ENCODE assay signal across 26 cellular contexts in the genomic region with DNA sequence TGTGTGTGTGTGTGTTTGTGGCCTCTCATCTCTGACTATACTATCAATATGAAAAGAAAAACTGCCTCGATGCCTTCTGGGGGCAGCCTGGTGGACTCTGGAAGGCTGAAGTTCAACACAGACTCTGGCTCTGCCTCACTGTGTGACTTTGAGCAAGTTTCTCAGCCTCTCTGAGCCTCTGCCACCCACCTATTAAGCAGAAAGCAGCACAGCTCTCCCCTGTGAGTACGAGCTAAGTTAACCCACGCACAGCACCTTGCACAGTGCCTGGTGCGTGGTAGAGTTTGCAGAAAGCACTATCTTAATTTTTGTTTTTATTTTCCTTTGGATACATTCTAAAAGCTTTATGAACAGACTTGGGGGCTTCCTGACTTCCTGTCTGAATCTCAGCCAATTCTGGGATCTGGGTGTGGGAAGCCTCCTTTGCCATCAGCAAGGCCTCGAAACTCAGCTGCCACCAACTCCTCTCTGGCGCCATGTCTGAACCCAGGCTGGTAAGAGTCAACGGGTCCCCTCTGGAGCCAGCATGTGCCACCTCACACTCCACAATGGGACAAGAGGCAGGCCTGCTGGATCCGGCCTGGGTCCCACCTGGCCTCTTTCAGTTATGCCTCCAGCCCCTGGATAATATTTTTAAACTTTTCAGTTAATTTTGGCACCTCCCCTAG. TPM values are rescaled to one million over a fixed set of nuclear protein-coding genes. Genes with fewer than 3 reads are reported as not detected.
"Had no signal": no experiment of that assay in that cellular context is flagged by ENCODE, and none has a peak within 500 bp of the region (broad histone marks: within the 10 kb centered on the region; RNA-seq: fewer than 3 reads in every experiment).

No MANE protein-coding gene starts in this region.

- H3K36me3 ChIP-seq: esophagus squamous epithelium, gastroesophageal sphincter, pancreas, prostate gland, stomach had no signal

- H3K27ac ChIP-seq: esophagus squamous epithelium, gastroesophageal sphincter, hepatocyte, pancreas, prostate gland, skin epidermis, stomach had no signal

- H3K27me3 ChIP-seq: hepatocyte, pancreas, stomach had no signal

- ATAC-seq: gastroesophageal sphincter, left colon, left ventricle myocardium superior, pancreas, sciatic nerve had no signal

- H3K4me1 ChIP-seq: esophagus squamous epithelium, gastroesophageal sphincter, pancreas, prostate gland, stomach had no signal

- H3K4me2 ChIP-seq: hepatocyte had no signal

- DNase-seq: cerebellar nuclear complex; esophagus squamous epithelium; foreskin fibroblast; glutamatergic neuron; left colon; left ventricle myocardium superior; mesenchymal stem cell; naive B cell; retina; stimulated activated CD4-positive, alpha-beta T cell treated with anti-CD3 and anti-CD28 coated beads, Interleukin-2, amount 100 ng/mL, for 24 hours; stimulated activated CD4-positive, alpha-beta T cell treated with anti-CD3 and anti-CD28 coated beads, Interleukin-4, amount 100 ng/mL, for 4 hours; stimulated activated naive CD4-positive, alpha-beta T cell; stomach; substantia nigra; trophoblast cell had no signal

- FAIRE-seq: colon, pancreas, urothelium cell line had no signal

- H3K4me3 ChIP-seq: esophagus squamous epithelium, gastroesophageal sphincter, hepatocyte, lung, pancreas, prostate gland, skin epidermis, stomach had no signal

- H3K9me3 ChIP-seq: esophagus squamous epithelium, pancreas, prostate gland had no signal

RNA-seq across cellular contexts. Expression of gene JAKMIP1, which starts 57.3 kb away (rescaled TPM):
- total RNA-seq: epithelial cell of proximal tubule, hepatocyte, kidney epithelial cell, left ventricle myocardium superior had no signal
